ENCODE assay signal across 1 cellular context in genomic region chr14:70600382-70601157, GRCh38.
A peak's percentile ranks its signal among the peaks of the same experiment; 100 is the strongest.
TF ChIP-seq lines count a peak whose summit lies in the region.

A gene with protein sequence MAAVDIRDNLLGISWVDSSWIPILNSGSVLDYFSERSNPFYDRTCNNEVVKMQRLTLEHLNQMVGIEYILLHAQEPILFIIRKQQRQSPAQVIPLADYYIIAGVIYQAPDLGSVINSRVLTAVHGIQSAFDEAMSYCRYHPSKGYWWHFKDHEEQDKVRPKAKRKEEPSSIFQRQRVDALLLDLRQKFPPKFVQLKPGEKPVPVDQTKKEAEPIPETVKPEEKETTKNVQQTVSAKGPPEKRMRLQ (minus strand): TSS chr14:70600655. CDS start chr14:70600637, 18 bp downstream.

TF ChIP-seq in HepG2, 621 proteins besides CTCF, POLR2A, EP300 and RAD21 (continued from another document and continues in another):
- no peak for TF ChIP-seq ZBTB3 (CRISPR knock-in tag; IDR thresholded peaks at IDR 0.05; ENCODE audit: borderline replicate concordance, low read depth)
- TF ChIP-seq AGO1 (IDR thresholded peaks at IDR 0.05; ENCODE audit: low read depth, low read length, poor library complexity, severe bottlenecking), result no peak
- TF ChIP-seq, protein P1, sequence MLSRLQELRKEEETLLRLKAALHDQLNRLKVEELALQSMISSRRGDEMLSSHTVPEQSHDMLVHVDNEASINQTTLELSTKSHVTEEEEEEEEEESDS (CRISPR knock-in tag; IDR thresholded peaks at IDR 0.05; ENCODE audit: borderline replicate concordance), result no peak
- TF ChIP-seq, protein P2, sequence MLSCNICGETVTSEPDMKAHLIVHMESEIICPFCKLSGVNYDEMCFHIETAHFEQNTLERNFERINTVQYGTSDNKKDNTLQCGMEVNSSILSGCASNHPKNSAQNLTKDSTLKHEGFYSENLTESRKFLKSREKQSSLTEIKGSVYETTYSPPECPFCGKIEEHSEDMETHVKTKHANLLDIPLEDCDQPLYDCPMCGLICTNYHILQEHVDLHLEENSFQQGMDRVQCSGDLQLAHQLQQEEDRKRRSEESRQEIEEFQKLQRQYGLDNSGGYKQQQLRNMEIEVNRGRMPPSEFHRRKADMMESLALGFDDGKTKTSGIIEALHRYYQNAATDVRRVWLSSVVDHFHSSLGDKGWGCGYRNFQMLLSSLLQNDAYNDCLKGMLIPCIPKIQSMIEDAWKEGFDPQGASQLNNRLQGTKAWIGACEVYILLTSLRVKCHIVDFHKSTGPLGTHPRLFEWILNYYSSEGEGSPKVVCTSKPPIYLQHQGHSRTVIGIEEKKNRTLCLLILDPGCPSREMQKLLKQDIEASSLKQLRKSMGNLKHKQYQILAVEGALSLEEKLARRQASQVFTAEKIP (CRISPR knock-in tag; IDR thresholded peaks at IDR 0.05; ENCODE audit: borderline replicate concordance), result no peak
- TF ChIP-seq KLF13 (CRISPR knock-in tag; IDR thresholded peaks at IDR 0.05), result no peak
- no peak for TF ChIP-seq ZNF709 (CRISPR knock-in tag; IDR thresholded peaks at IDR 0.05)
- TF ChIP-seq ZNF275 (CRISPR knock-in tag; IDR thresholded peaks at IDR 0.05; ENCODE audit: borderline replicate concordance), result no peak
- TF ChIP-seq FOSL2 (CRISPR knock-in tag; IDR thresholded peaks at IDR 0.05), result no peak
- no peak for TF ChIP-seq HOXD1 (CRISPR knock-in tag; IDR thresholded peaks at IDR 0.05)
- no peak for TF ChIP-seq ZNF776 (CRISPR knock-in tag; IDR thresholded peaks at IDR 0.05)
- peak; percentile 32; the same call in 1 of the 2 replicates for TF ChIP-seq NFYC (CRISPR knock-in tag; IDR thresholded peaks at IDR 0.05)
- no peak for TF ChIP-seq ZFYVE20 (CRISPR knock-in tag; IDR thresholded peaks at IDR 0.05; ENCODE audit: borderline replicate concordance, low read depth)
- TF ChIP-seq CEBPB (IDR thresholded peaks at IDR 0.05; ENCODE audit: borderline replicate concordance, low read depth, low read length), result no peak
- TF ChIP-seq XBP1 (CRISPR knock-in tag; IDR thresholded peaks at IDR 0.05), result no peak
- no peak for TF ChIP-seq NR3C1 (CRISPR knock-in tag; IDR thresholded peaks at IDR 0.05)
- TF ChIP-seq CC2D1A (CRISPR knock-in tag; IDR thresholded peaks at IDR 0.05), result no peak
- no peak for TF ChIP-seq IRX3 (CRISPR knock-in tag; IDR thresholded peaks at IDR 0.05; ENCODE audit: borderline replicate concordance, low read depth)
- TF ChIP-seq ZNF772 (CRISPR knock-in tag; IDR thresholded peaks at IDR 0.05), result no peak
- no peak for TF ChIP-seq ZBTB14 (CRISPR knock-in tag; IDR thresholded peaks at IDR 0.05)
- TF ChIP-seq THAP9 (CRISPR knock-in tag; IDR thresholded peaks at IDR 0.05; ENCODE audit: borderline replicate concordance), result peak; percentile 55; the same call in 1 of the 2 replicates
- TF ChIP-seq ZNF317 (CRISPR knock-in tag; IDR thresholded peaks at IDR 0.05), result no peak
- TF ChIP-seq, protein P3, sequence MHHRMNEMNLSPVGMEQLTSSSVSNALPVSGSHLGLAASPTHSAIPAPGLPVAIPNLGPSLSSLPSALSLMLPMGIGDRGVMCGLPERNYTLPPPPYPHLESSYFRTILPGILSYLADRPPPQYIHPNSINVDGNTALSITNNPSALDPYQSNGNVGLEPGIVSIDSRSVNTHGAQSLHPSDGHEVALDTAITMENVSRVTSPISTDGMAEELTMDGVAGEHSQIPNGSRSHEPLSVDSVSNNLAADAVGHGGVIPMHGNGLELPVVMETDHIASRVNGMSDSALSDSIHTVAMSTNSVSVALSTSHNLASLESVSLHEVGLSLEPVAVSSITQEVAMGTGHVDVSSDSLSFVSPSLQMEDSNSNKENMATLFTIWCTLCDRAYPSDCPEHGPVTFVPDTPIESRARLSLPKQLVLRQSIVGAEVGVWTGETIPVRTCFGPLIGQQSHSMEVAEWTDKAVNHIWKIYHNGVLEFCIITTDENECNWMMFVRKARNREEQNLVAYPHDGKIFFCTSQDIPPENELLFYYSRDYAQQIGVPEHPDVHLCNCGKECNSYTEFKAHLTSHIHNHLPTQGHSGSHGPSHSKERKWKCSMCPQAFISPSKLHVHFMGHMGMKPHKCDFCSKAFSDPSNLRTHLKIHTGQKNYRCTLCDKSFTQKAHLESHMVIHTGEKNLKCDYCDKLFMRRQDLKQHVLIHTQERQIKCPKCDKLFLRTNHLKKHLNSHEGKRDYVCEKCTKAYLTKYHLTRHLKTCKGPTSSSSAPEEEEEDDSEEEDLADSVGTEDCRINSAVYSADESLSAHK (CRISPR knock-in tag; IDR thresholded peaks at IDR 0.05; ENCODE audit: borderline replicate concordance), result no peak
- no peak for TF ChIP-seq PAWR (CRISPR knock-in tag; IDR thresholded peaks at IDR 0.05; ENCODE audit: borderline replicate concordance)
- no peak; the same call in 1 of the 2 replicates for TF ChIP-seq MIER3 (CRISPR knock-in tag; IDR thresholded peaks at IDR 0.05; ENCODE audit: borderline replicate concordance)
- TF ChIP-seq, protein P4, sequence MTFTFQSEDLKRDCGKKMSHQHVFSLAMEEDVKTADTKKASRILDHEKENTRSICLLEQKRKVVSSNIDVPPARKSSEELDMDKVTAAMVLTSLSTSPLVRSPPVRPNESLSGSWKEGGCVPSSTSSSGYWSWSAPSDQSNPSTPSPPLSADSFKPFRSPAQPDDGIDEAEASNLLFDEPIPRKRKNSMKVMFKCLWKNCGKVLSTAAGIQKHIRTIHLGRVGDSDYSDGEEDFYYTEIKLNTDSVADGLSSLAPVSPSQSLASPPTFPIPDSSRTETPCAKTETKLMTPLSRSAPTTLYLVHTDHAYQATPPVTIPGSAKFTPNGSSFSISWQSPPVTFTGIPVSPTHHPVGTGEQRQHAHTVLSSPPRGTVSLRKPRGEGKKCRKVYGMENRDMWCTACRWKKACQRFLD (CRISPR knock-in tag; IDR thresholded peaks at IDR 0.05; ENCODE audit: borderline replicate concordance), result no peak
- TF ChIP-seq, protein P5, sequence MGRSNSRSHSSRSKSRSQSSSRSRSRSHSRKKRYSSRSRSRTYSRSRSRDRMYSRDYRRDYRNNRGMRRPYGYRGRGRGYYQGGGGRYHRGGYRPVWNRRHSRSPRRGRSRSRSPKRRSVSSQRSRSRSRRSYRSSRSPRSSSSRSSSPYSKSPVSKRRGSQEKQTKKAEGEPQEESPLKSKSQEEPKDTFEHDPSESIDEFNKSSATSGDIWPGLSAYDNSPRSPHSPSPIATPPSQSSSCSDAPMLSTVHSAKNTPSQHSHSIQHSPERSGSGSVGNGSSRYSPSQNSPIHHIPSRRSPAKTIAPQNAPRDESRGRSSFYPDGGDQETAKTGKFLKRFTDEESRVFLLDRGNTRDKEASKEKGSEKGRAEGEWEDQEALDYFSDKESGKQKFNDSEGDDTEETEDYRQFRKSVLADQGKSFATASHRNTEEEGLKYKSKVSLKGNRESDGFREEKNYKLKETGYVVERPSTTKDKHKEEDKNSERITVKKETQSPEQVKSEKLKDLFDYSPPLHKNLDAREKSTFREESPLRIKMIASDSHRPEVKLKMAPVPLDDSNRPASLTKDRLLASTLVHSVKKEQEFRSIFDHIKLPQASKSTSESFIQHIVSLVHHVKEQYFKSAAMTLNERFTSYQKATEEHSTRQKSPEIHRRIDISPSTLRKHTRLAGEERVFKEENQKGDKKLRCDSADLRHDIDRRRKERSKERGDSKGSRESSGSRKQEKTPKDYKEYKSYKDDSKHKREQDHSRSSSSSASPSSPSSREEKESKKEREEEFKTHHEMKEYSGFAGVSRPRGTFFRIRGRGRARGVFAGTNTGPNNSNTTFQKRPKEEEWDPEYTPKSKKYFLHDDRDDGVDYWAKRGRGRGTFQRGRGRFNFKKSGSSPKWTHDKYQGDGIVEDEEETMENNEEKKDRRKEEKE (IDR thresholded peaks at IDR 0.05), result no peak
- TF ChIP-seq ZNF138 (CRISPR knock-in tag; IDR thresholded peaks at IDR 0.05; ENCODE audit: low read depth), result no peak
- peak; percentile 77 for TF ChIP-seq ZNF574 (CRISPR knock-in tag; IDR thresholded peaks at IDR 0.05)
- no peak for TF ChIP-seq AFF4 (CRISPR knock-in tag; IDR thresholded peaks at IDR 0.05)
- peak; percentile 3; the same call in 1 of the 2 replicates for TF ChIP-seq HNF4G (IDR thresholded peaks at IDR 0.05; ENCODE audit: borderline replicate concordance, low read depth, low read length)
- no peak for TF ChIP-seq HNF4G (CRISPR knock-in tag; IDR thresholded peaks at IDR 0.05; ENCODE audit: borderline replicate concordance, low read depth)
- no peak for TF ChIP-seq KDM4B (CRISPR knock-in tag; IDR thresholded peaks at IDR 0.05)
- TF ChIP-seq, protein P6, sequence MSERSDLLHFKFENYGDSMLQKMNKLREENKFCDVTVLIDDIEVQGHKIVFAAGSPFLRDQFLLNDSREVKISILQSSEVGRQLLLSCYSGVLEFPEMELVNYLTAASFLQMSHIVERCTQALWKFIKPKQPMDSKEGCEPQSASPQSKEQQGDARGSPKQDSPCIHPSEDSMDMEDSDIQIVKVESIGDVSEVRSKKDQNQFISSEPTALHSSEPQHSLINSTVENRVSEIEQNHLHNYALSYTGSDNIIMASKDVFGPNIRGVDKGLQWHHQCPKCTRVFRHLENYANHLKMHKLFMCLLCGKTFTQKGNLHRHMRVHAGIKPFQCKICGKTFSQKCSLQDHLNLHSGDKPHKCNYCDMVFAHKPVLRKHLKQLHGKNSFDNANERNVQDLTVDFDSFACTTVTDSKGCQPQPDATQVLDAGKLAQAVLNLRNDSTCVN (CRISPR knock-in tag; IDR thresholded peaks at IDR 0.05; ENCODE audit: borderline replicate concordance), result no peak
